Comparison of ENCODE assay signal across 13 cellular contexts in the genomic region with DNA sequence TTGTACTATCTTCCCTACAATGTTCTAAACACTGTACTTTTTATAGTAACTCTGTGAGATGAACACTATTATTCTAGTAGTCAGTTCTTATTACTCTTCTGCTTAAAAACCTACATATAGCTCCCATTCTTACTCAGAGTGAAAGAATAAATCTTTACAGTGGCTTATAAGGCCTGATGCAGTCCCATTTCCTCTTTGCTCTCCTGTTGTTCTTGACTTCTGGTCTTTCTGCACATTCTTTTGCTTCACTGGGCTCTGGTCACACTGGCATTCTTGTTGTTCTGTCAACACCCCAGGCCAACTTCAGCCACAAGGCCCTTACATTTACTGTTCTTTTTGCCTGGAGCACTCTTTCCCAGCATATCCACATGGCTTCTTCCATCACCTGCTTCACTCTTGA. TPM values are rescaled to one million over a fixed set of nuclear protein-coding genes. Genes with fewer than 3 reads are reported as not detected.
DNase-seq lines count a peak whose midpoint lies in the region; ATAC-seq lines count a peak whose summit lies in the region.
"Had no signal": no experiment of that assay in that cellular context is flagged by ENCODE, and none has a peak within 500 bp of the region (broad histone marks: within the 10 kb centered on the region; RNA-seq: fewer than 3 reads in every experiment).

No MANE protein-coding gene starts in this region.

- no peaks in the 10 kb centered on the region for H3K9me3 ChIP-seq in trophoblast cell (ENCODE audit: insufficient read depth, low read depth, low read length)

- no peak overlapping the region for H3K4me3 Mint-ChIP-seq in activated CD8-positive, alpha-beta memory T cell treated with anti-CD3 and anti-CD28 coated beads, Interleukin-2, amount 10 ng/mL, durations not matched to agents 7 days and 5 days
- H3K4me3 Mint-ChIP-seq: immature natural killer cell; nephron; T-helper 1 cell treated with Interleukin-12 subunit alpha and Interleukin-12 subunit beta and Interleukin-4 antibody, amounts not matched to agents 30 μg/mL and 1 μg/mL, for 36 hours had no signal

- CTCF ChIA-PET in activated CD8-positive, alpha-beta memory T cell treated with anti-CD3 and anti-CD28 coated beads, Interleukin-2, amount 10 ng/mL, durations not matched to agents 7 days and 5 days (lab: Charles Lee) = interaction anchor here (1.7 kb wide), 1 partner anchor 10 kb away, joined by 5 read pairs; no protein-coding TSS in a partner anchor

- H3K27me3 Mint-ChIP-seq in activated CD8-positive, alpha-beta memory T cell treated with anti-CD3 and anti-CD28 coated beads, Interleukin-2, amount 10 ng/mL, durations not matched to agents 7 days and 5 days = no peaks in the 10 kb centered on the region

- H4K12ac ChIP-seq in trophoblast cell (ENCODE audit: low read depth, low read length) = no peak overlapping the region

- H3K27ac ChIP-seq in trophoblast cell (ENCODE audit: low read depth, low read length) = no peak overlapping the region
- H3K27ac ChIP-seq: HL-60 had no signal

- no peak overlapping the region for H3K4me3 ChIP-seq in trophoblast cell (ENCODE audit: low read depth, low read length)

- no peak overlapping the region for H3K23ac ChIP-seq in trophoblast cell (ENCODE audit: low read length)

- no peak overlapping the region for H2BK12ac ChIP-seq in trophoblast cell (ENCODE audit: low read length)

- H3K9me3 Mint-ChIP-seq in activated CD8-positive, alpha-beta memory T cell treated with anti-CD3 and anti-CD28 coated beads, Interleukin-2, amount 10 ng/mL, durations not matched to agents 7 days and 5 days (ENCODE audit: low read depth) = peaks cover 3% of the 10 kb centered on the region
- H3K9me3 Mint-ChIP-seq: nephron had no signal

- no peak overlapping the region for H2AFZ ChIP-seq in trophoblast cell (ENCODE audit: insufficient read depth, low read length, poor library complexity)

- no peak overlapping the region for H3K14ac ChIP-seq in trophoblast cell (ENCODE audit: low read length)

- H3K4me1 Mint-ChIP-seq in activated CD8-positive, alpha-beta memory T cell treated with anti-CD3 and anti-CD28 coated beads, Interleukin-2, amount 10 ng/mL, durations not matched to agents 7 days and 5 days = peaks cover 23% of the 10 kb centered on the region
- H3K4me1 Mint-ChIP-seq: immature natural killer cell had no signal

- no peaks in the 10 kb centered on the region for H3K79me1 ChIP-seq in trophoblast cell (ENCODE audit: low read length)

- peaks cover 4% of the 10 kb centered on the region for H3K36me3 Mint-ChIP-seq in activated CD8-positive, alpha-beta memory T cell treated with anti-CD3 and anti-CD28 coated beads, Interleukin-2, amount 10 ng/mL, durations not matched to agents 7 days and 5 days
- H3K36me3 Mint-ChIP-seq: immature natural killer cell had no signal

- H3K36me3 ChIP-seq in trophoblast cell (ENCODE audit: control insufficient read depth in 1 of 2, insufficient read depth in 2 of 2, low read length in 2 of 2) = no peaks in the 10 kb centered on the region

- no peak overlapping the region for H4K8ac ChIP-seq in trophoblast cell (ENCODE audit: low read depth, low read length)

- H3K27me3 ChIP-seq in trophoblast cell (ENCODE audit: insufficient read depth, low read length) = no peaks in the 10 kb centered on the region

- no peak overlapping the region for H2BK5ac ChIP-seq in trophoblast cell (ENCODE audit: low read depth, low read length, poor library complexity)

- DNase-seq in trophoblast cell = peak; percentile 62 to 69
- DNase-seq in activated CD8-positive, alpha-beta memory T cell treated with anti-CD3 and anti-CD28 coated beads, Interleukin-2, amount 10 ng/mL, durations not matched to agents 7 days and 5 days = no peak
- DNase-seq in mesenteric fat pad (ENCODE audit: low spot score) = no peak
- DNase-seq in NCI-H146 (lab: John Stamatoyannopoulos, UW) = no peak
- no peak for DNase-seq in DMS 273 treated with DMSO at 0.1 percent for 48 hours (lab: John Stamatoyannopoulos, UW)
- DNase-seq: immature natural killer cell, NCI-H1105 treated with DMSO at 0.1 percent for 48 hours had no signal

- no peak overlapping the region for H3K18ac ChIP-seq in trophoblast cell (ENCODE audit: low read length)

- no peak overlapping the region for H3K9ac ChIP-seq in trophoblast cell (ENCODE audit: low read length)

- no peak overlapping the region for H3K27ac Mint-ChIP-seq in activated CD8-positive, alpha-beta memory T cell treated with anti-CD3 and anti-CD28 coated beads, Interleukin-2, amount 10 ng/mL, durations not matched to agents 7 days and 5 days
- H3K27ac Mint-ChIP-seq: immature natural killer cell; nephron; T-helper 1 cell treated with Interleukin-12 subunit alpha and Interleukin-12 subunit beta and Interleukin-4 antibody, amounts not matched to agents 30 μg/mL and 1 μg/mL, for 36 hours had no signal

- no peak overlapping the region for H2BK120ac ChIP-seq in trophoblast cell (ENCODE audit: insufficient read depth, low read length, poor library complexity)

- H3K4me1 ChIP-seq in trophoblast cell (ENCODE audit: control insufficient read depth in 1 of 2, insufficient read depth in 2 of 2, low read length in 2 of 2) = peaks cover 0 to 2% of the 10 kb centered on the region in 2 experiments

- H3K79me2 ChIP-seq in trophoblast cell (ENCODE audit: control insufficient read depth, insufficient read depth, low read length, poor library complexity) = no peaks in the 10 kb centered on the region

- no peak overlapping the region for H4K91ac ChIP-seq in trophoblast cell (ENCODE audit: low read depth, low read length)

- no peak overlapping the region for H2AK5ac ChIP-seq in trophoblast cell (ENCODE audit: low read length)

- peak; percentile 56 for ATAC-seq in GM18870 (IDR thresholded peaks at IDR 0.05; ENCODE audit: unreplicated experiment)
- ATAC-seq in GM21786 (IDR thresholded peaks at IDR 0.05; ENCODE audit: unreplicated experiment) = peak; percentile 53
- peak; percentile 30 for ATAC-seq in HG03558 (IDR thresholded peaks at IDR 0.05; ENCODE audit: extremely low read depth, unreplicated experiment)
- no peak for ATAC-seq in activated CD8-positive, alpha-beta memory T cell treated with anti-CD3 and anti-CD28 coated beads, Interleukin-2, amount 10 ng/mL, durations not matched to agents 7 days and 5 days

- H3K4me2 ChIP-seq in trophoblast cell (ENCODE audit: low read length) = no peak overlapping the region

- H3K4ac ChIP-seq in trophoblast cell (ENCODE audit: low read depth, low read length) = no peak overlapping the region

RNA-seq across cellular contexts. Expression of a gene that starts 58.2 kb away (rescaled TPM):
- polyA plus RNA-seq in trophoblast cell (2013) = 14.2 and 14.3 TPM in 2 replicates
- 1 to 10 TPM in 1 of 2 experiments, under 1 TPM in 1; 0.58 to 1.1 TPM for total RNA-seq in activated CD8-positive, alpha-beta memory T cell treated with anti-CD3 and anti-CD28 coated beads, Interleukin-2, amount 10 ng/mL, durations not matched to agents 7 days and 5 days
- total RNA-seq in mesenteric fat pad = 0.35 TPM
- polyA plus RNA-seq: immature natural killer cell had no signal

Comparison
In these comparisons a context has a peak if more than half of its experiments do, and no peak if none do; other contexts are left out.
1. DNase-seq: peak in trophoblast cell (2 of 2); none in activated CD8-positive, alpha-beta memory T cell treated with anti-CD3 and anti-CD28 coated beads, Interleukin-2, amount 10 ng/mL, durations not matched to agents 7 days and 5 days (single experiment), mesenteric fat pad (single experiment), NCI-H146 (single experiment) and DMS 273 treated with DMSO at 0.1 percent for 48 hours (single experiment).